ENCODE assay signal across 1 cellular context in genomic region chr11:109012996-109013395, GRCh38.
TF ChIP-seq lines count a peak whose summit lies in the region.

No MANE protein-coding gene starts in this region.

TF ChIP-seq in GM23338, 12 proteins besides CTCF, POLR2A, EP300 and RAD21 (continued from another document):
- TF ChIP-seq POLR2AphosphoS5 (IDR thresholded peaks at IDR 0.05; ENCODE audit: low read depth): no peak
- TF ChIP-seq ZNF114 (CRISPR knock-in tag; IDR thresholded peaks at IDR 0.05): no peak
- no peak for TF ChIP-seq ZNF331 (CRISPR knock-in tag; IDR thresholded peaks at IDR 0.05; ENCODE audit: low read depth)
- no peak for TF ChIP-seq STAT1 (IDR thresholded peaks at IDR 0.05; ENCODE audit: unreplicated experiment)
- TF ChIP-seq JUNB (IDR thresholded peaks at IDR 0.05; ENCODE audit: unreplicated experiment): no peak
- TF ChIP-seq, protein P1, sequence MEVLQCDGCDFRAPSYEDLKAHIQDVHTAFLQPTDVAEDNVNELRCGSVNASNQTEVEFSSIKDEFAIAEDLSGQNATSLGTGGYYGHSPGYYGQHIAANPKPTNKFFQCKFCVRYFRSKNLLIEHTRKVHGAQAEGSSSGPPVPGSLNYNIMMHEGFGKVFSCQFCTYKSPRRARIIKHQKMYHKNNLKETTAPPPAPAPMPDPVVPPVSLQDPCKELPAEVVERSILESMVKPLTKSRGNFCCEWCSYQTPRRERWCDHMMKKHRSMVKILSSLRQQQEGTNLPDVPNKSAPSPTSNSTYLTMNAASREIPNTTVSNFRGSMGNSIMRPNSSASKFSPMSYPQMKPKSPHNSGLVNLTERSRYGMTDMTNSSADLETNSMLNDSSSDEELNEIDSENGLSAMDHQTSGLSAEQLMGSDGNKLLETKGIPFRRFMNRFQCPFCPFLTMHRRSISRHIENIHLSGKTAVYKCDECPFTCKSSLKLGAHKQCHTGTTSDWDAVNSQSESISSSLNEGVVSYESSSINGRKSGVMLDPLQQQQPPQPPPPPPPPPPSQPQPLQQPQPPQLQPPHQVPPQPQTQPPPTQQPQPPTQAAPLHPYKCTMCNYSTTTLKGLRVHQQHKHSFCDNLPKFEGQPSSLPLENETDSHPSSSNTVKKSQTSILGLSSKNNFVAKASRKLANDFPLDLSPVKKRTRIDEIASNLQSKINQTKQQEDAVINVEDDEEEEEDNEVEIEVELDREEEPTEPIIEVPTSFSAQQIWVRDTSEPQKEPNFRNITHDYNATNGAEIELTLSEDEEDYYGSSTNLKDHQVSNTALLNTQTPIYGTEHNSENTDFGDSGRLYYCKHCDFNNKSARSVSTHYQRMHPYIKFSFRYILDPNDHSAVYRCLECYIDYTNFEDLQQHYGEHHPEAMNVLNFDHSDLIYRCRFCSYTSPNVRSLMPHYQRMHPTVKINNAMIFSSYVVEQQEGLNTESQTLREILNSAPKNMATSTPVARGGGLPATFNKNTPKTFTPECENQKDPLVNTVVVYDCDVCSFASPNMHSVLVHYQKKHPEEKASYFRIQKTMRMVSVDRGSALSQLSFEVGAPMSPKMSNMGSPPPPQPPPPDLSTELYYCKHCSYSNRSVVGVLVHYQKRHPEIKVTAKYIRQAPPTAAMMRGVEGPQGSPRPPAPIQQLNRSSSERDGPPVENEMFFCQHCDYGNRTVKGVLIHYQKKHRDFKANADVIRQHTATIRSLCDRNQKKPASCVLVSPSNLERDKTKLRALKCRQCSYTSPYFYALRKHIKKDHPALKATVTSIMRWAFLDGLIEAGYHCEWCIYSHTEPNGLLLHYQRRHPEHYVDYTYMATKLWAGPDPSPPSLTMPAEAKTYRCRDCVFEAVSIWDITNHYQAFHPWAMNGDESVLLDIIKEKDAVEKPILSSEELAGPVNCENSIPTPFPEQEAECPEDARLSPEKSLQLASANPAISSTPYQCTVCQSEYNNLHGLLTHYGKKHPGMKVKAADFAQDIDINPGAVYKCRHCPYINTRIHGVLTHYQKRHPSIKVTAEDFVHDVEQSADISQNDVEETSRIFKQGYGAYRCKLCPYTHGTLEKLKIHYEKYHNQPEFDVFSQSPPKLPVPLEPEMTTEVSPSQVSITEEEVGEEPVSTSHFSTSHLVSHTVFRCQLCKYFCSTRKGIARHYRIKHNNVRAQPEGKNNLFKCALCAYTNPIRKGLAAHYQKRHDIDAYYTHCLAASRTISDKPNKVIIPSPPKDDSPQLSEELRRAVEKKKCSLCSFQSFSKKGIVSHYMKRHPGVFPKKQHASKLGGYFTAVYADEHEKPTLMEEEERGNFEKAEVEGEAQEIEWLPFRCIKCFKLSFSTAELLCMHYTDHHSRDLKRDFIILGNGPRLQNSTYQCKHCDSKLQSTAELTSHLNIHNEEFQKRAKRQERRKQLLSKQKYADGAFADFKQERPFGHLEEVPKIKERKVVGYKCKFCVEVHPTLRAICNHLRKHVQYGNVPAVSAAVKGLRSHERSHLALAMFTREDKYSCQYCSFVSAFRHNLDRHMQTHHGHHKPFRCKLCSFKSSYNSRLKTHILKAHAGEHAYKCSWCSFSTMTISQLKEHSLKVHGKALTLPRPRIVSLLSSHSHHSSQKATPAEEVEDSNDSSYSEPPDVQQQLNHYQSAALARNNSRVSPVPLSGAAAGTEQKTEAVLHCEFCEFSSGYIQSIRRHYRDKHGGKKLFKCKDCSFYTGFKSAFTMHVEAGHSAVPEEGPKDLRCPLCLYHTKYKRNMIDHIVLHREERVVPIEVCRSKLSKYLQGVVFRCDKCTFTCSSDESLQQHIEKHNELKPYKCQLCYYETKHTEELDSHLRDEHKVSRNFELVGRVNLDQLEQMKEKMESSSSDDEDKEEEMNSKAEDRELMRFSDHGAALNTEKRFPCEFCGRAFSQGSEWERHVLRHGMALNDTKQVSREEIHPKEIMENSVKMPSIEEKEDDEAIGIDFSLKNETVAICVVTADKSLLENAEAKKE (CRISPR knock-in tag; IDR thresholded peaks at IDR 0.05): no peak
- no peak for TF ChIP-seq EZH2 (IDR thresholded peaks at IDR 0.05; ENCODE audit: low read depth, unreplicated experiment)
